Comparison of ENCODE assay signal across 20 cellular contexts in genomic region chr4:169815606-169816005, GRCh38. TPM values are rescaled to one million over a fixed set of nuclear protein-coding genes. Genes with fewer than 3 reads are reported as not detected.
A peak's percentile ranks its signal among the peaks of the same experiment; 100 is the strongest.
DNase-seq lines count a peak whose midpoint lies in the region; ATAC-seq and TF ChIP-seq lines count a peak whose summit lies in the region.
"Had no signal": no experiment of that assay in that cellular context is flagged by ENCODE, and none has a peak within 500 bp of the region (broad histone marks: within the 10 kb centered on the region; RNA-seq: fewer than 3 reads in every experiment).

No MANE protein-coding gene starts in this region.

- H3K4me3 ChIP-seq in mammary epithelial cell (replicated peaks in 1 of 3; ENCODE audit: insufficient read depth in 1 of 3, low read depth in 2 of 3, low read length in 3 of 3) (no peak overlapping the region), gastroesophageal sphincter (no peak overlapping the region)
- H3K4me3 ChIP-seq: smooth muscle cell, uterus had no signal

- in situ Hi-C loops in mammary epithelial cell (cut with MboI; ENCODE audit: low sequenced_read_pairs in 2 of 2), result no loop called here

- H3K36me3 ChIP-seq in mammary epithelial cell (ENCODE audit: insufficient read depth, low read length), result no peaks in the 10 kb centered on the region
- no peaks in the 10 kb centered on the region for H3K36me3 ChIP-seq in gastroesophageal sphincter
- H3K36me3 ChIP-seq: uterus had no signal

- no peak overlapping the region for H3K9ac ChIP-seq in mammary epithelial cell (ENCODE audit: insufficient read depth, low read length)
- H3K9ac ChIP-seq: KMS-11, parathyroid adenoma had no signal

- no peak for TF ChIP-seq POLR2A in gastroesophageal sphincter (IDR thresholded peaks at IDR 0.05)

- H4K20me1 ChIP-seq in mammary epithelial cell (ENCODE audit: insufficient read depth, low read length), result no peaks in the 10 kb centered on the region

- 44% methylated on average over 3 of the region's 3 CpGs for WGBS in mammary epithelial cell (ENCODE audit: low coverage, missing lambda C conversion rate)
- 44 to 49% methylated on average over 2 to 3 of the region's 3 CpGs for WGBS in gastroesophageal sphincter (ENCODE audit: low coverage in 1 of 2), 2 donors

- no peak overlapping the region for H3K4me2 ChIP-seq in mammary epithelial cell (ENCODE audit: insufficient read depth, low read depth, low read length)
- H3K4me2 ChIP-seq: KMS-11, smooth muscle cell had no signal

- H3K27ac ChIP-seq in mammary epithelial cell (ENCODE audit: insufficient read depth, low read depth, low read length), result no peak overlapping the region
- H3K27ac ChIP-seq in gastroesophageal sphincter, result no peak overlapping the region
- H3K27ac ChIP-seq: C4-2B, KMS-11, parathyroid adenoma, uterus had no signal

- H3K27me3 ChIP-seq in mammary epithelial cell (ENCODE audit: insufficient read depth, low read length), result no peaks in the 10 kb centered on the region
- H3K27me3 ChIP-seq in gastroesophageal sphincter, result peaks cover 13% of the 10 kb centered on the region
- H3K27me3 ChIP-seq: uterus had no signal

- H3K4me1 ChIP-seq in mammary epithelial cell (ENCODE audit: insufficient read depth, low read length) (no peaks in the 10 kb centered on the region), gastroesophageal sphincter (no peaks in the 10 kb centered on the region)
- H3K4me1 ChIP-seq: parathyroid adenoma, uterus had no signal

- TF ChIP-seq CTCF in mammary epithelial cell (conservative IDR thresholded peaks at IDR 0.05 in 1 of 2, IDR thresholded peaks at IDR 0.05 in 1 of 2; ENCODE audit: extremely low read depth in 1 of 2, insufficient read depth in 1 of 2, low read depth in 1 of 2, low read length in 2 of 2), result no peak
- TF ChIP-seq CTCF in gastroesophageal sphincter (IDR thresholded peaks at IDR 0.05), result no peak

- intact Hi-C loops in mammary epithelial cell (cut with micrococcal nuclease), result no loop called here

- no peaks in the 10 kb centered on the region for H3K79me2 ChIP-seq in mammary epithelial cell (ENCODE audit: insufficient read depth, low read length)
- H3K79me2 ChIP-seq: parathyroid adenoma had no signal

- no peak overlapping the region for H2AFZ ChIP-seq in mammary epithelial cell (ENCODE audit: low read depth, low read length)
- H2AFZ ChIP-seq: parathyroid adenoma had no signal

- H3K9me3 ChIP-seq in mammary epithelial cell (replicated peaks; ENCODE audit: insufficient read depth, low read length) (no peaks in the 10 kb centered on the region), gastroesophageal sphincter (no peaks in the 10 kb centered on the region)
- H3K9me3 ChIP-seq: uterus had no signal

- dilution Hi-C loops in mammary epithelial cell (cut with HindIII; ENCODE audit: low sequenced_read_pairs), result no loop called here

- DNase-seq in HK-2 (ENCODE audit: unreplicated experiment) (peak; percentile 52), mammary epithelial cell (peak; percentile 70), mucosa of gallbladder (ENCODE audit: low spot score) (peak; percentile 30), HuH-7.5 (ENCODE audit: low spot score) (no peak)
- DNase-seq in activated CD4-positive, alpha-beta T cell treated with anti-CD3 and anti-CD28 coated beads, Interleukin-2, amount 50 U/mL, for 4 hours, result no peak
- DNase-seq: activated CD4-positive, alpha-beta T cell treated with anti-CD3 and anti-CD28 coated beads, Interleukin-2, amount 50 U/mL, for 1 hour; activated T-cell treated with anti-CD3 and anti-CD28 coated beads, Interleukin-2, amount 50 U/mL, for 72 hours; NCI-H1436 treated with DMSO at 0.1 percent for 48 hours; NCI-H345; stimulated activated naive CD8-positive, alpha-beta T cell treated with anti-CD3 and anti-CD28 coated beads, Interleukin-15, Interleukin-2, amounts not matched to agents 100 U/mL and 50 U/mL, for 24 hours; T1000; uterus had no signal

- ATAC-seq in GM18868 (IDR thresholded peaks at IDR 0.05; ENCODE audit: unreplicated experiment) (peak; percentile 38), HG03439 (IDR thresholded peaks at IDR 0.05; ENCODE audit: unreplicated experiment) (no peak), gastroesophageal sphincter (no peak)
- ATAC-seq: left lobe of liver; stimulated activated naive CD8-positive, alpha-beta T cell treated with anti-CD3 and anti-CD28 coated beads, Interleukin-15, Interleukin-2, amounts not matched to agents 100 U/mL and 50 U/mL, for 24 hours had no signal

- TF ChIP-seq EP300 in gastroesophageal sphincter (IDR thresholded peaks at IDR 0.05), result no peak

- CTCF ChIA-PET in mammary epithelial cell (lab: Charles Lee; ENCODE audit: low non-redundant PET), result no interaction called here

- no TSS peak for BruUV-seq in mammary epithelial cell (replicated peaks; lab: Mats Ljungman, UMichigan)

RNA-seq across cellular contexts. Expression of gene HPF1, which starts 57.9 kb away (rescaled TPM):
- total RNA-seq in mammary epithelial cell, result 10 to 100 TPM; 14.7 to 20.0 TPM
- 14.9 TPM for polyA plus RNA-seq in mammary epithelial cell
- polyA minus RNA-seq in mammary epithelial cell, result 10.5 TPM
- total RNA-seq in mucosa of gallbladder, result 16.2 TPM
- total RNA-seq in gastroesophageal sphincter, result 10 to 100 TPM; 20.8 to 32.6 (median 25.6) TPM

Comparison
In these comparisons a context has a peak if more than half of its experiments do, and no peak if none do; other contexts are left out.
1. DNase-seq: peak in HK-2 (single experiment), mammary epithelial cell (single experiment) and mucosa of gallbladder (single experiment); none in activated CD4-positive, alpha-beta T cell treated with anti-CD3 and anti-CD28 coated beads, Interleukin-2, amount 50 U/mL, for 4 hours (0 of 2) and HuH-7.5 (single experiment).